In the genomic region with DNA sequence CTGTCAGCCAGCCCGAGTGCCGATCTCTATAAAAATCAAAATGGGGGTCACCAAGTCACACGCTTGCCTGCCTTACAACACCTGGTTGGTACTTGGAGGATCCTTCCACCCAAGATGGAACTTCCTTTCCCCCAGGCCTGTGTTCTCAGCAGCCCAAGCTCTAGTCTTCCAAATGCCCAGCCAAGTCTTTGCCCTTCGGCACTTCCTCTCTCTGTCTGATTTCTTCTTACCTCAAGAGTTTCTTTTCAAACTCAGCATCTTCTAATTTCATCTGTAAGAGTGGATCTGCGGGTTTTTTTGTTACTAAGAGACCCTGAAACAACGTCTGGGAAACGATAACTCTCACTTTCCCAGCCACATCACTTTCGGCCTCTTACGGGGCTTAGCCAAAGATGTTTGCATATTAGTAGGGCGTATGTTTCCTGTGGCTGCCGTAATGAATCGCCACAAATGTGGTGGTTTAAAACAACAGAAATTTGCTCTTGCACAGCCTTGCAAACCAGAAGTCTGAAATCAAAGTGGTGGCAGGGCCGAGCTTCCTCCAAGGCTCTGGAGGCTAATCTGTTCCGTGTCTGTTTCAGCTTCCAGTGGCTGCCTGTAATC, we compare ENCODE assay signal across 11 cellular contexts.
DNase-seq lines count a peak whose midpoint lies in the region; ATAC-seq and TF ChIP-seq lines count a peak whose summit lies in the region.
"Had no signal": no experiment of that assay in that cellular context is flagged by ENCODE, and none has a peak within 500 bp of the region (broad histone marks: within the 10 kb centered on the region; RNA-seq: fewer than 3 reads in every experiment).

No MANE protein-coding gene starts in this region.

- H3K27me3 ChIP-seq in body of pancreas, result no peaks in the 10 kb centered on the region

- ATAC-seq in GM21528 (IDR thresholded peaks at IDR 0.05; ENCODE audit: low FRiP score, unreplicated experiment), result peak; percentile 95
- ATAC-seq in HG03342 (IDR thresholded peaks at IDR 0.05; ENCODE audit: unreplicated experiment), result peak; percentile 96
- peak; percentile 72 to 82 for ATAC-seq in naive B cell (ENCODE audit: low read depth in 2 of 2)
- no peak for ATAC-seq in body of pancreas

- H3K27me3 Mint-ChIP-seq in naive B cell, result peaks cover 5 to 9% (median 7%) of the 10 kb centered on the region in 3 donors

- no peaks in the 10 kb centered on the region for H3K9me3 ChIP-seq in body of pancreas
- H3K9me3 ChIP-seq: A549 had no signal

- H3K4me1 Mint-ChIP-seq in naive B cell, result peaks cover 5 to 16% (median 10%) of the 10 kb centered on the region in 3 donors

- no peaks in the 10 kb centered on the region for H3K4me1 ChIP-seq in body of pancreas
- H3K4me1 ChIP-seq: A549 had no signal

- no peaks in the 10 kb centered on the region for H3K36me3 Mint-ChIP-seq in naive B cell

- H3K9me3 Mint-ChIP-seq in naive B cell, result no peaks in the 10 kb centered on the region

- intact Hi-C loops in body of pancreas (cut with DNase I), result no loop called here

- H3K36me3 ChIP-seq in body of pancreas (replicated peaks in 1 of 2; ENCODE audit: insufficient read depth in 1 of 2, low read depth in 2 of 2), result peaks cover 0 to 3% of the 10 kb centered on the region in 2 donors

- peak; percentile 21 for DNase-seq in activated CD4-positive, alpha-beta T cell treated with anti-CD3 and anti-CD28 coated beads for 48 hours
- no peak for DNase-seq in activated CD4-positive, alpha-beta T cell treated with anti-CD3 and anti-CD28 coated beads, Interleukin-2, amount 50 U/mL, for 4 hours
- DNase-seq in naive B cell, result peak; percentile 42
- no peak for DNase-seq in NCI-H2107 treated with DMSO at 0.1 percent for 48 hours (lab: John Stamatoyannopoulos, UW; ENCODE audit: unreplicated experiment)
- DNase-seq in C1 segment of cervical spinal cord (lab: John Stamatoyannopoulos, UW), result no peak
- DNase-seq in body of pancreas, result no peak
- DNase-seq: cerebellar nuclear complex, NCI-H2081 had no signal

- WGBS in body of pancreas, 2 donors, result 83 to 88% methylated on average over 13 to 14 of the region's 14 CpGs

- no peak for TF ChIP-seq POLR2A in body of pancreas (IDR thresholded peaks at IDR 0.05)

- H3K4me3 Mint-ChIP-seq in naive B cell, result peak overlapping the region in 5 of 8 donors; percentile 0 to 67 (median 42)

- no peak overlapping the region for H3K27ac ChIP-seq in body of pancreas
- H3K27ac ChIP-seq: A549 had no signal

- H3K4me3 ChIP-seq in body of pancreas, result no peak overlapping the region
- H3K4me3 ChIP-seq: A549 had no signal

- no peak for TF ChIP-seq CTCF in body of pancreas (IDR thresholded peaks at IDR 0.05)

- peak overlapping the region in 5 of 6 donors; percentile 28 to 88 (median 82) for H3K27ac Mint-ChIP-seq in naive B cell

Comparison
In these comparisons a context has a peak if more than half of its experiments do, and no peak if none do; other contexts are left out.
1. DNase-seq: peak in activated CD4-positive, alpha-beta T cell treated with anti-CD3 and anti-CD28 coated beads for 48 hours (single experiment) and naive B cell (single experiment); none in activated CD4-positive, alpha-beta T cell treated with anti-CD3 and anti-CD28 coated beads, Interleukin-2, amount 50 U/mL, for 4 hours (0 of 2), NCI-H2107 treated with DMSO at 0.1 percent for 48 hours (single experiment), C1 segment of cervical spinal cord (0 of 14) and body of pancreas (0 of 4).